25 cellular contexts compared by ENCODE assay signal in the genomic region with DNA sequence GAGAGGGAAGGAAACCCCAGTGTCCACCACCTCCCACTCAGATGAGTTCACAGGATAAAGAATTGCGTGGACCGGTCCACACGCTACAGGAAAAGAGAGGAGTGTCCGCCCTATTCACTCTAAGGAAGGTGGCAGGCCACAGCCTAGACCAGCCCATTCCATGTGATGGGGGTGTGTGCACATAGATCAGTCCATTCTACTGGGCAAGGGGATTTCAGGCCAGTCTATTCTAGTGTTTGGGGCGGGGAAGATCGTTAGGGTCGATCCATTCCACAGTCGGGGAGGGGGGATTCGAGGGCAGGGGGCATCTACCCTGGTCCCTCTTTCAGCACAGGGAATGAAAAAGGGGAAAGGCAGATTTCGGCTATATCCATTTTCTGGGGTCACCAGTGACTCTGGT. TPM values are rescaled to one million over a fixed set of nuclear protein-coding genes. Genes with fewer than 3 reads are reported as not detected.
A peak's percentile ranks its signal among the peaks of the same experiment; 100 is the strongest.
DNase-seq lines count a peak whose midpoint lies in the region; ATAC-seq and TF ChIP-seq lines count a peak whose summit lies in the region.
"Had no signal": no experiment of that assay in that cellular context is flagged by ENCODE, and none has a peak within 500 bp of the region (broad histone marks: within the 10 kb centered on the region; RNA-seq: fewer than 3 reads in every experiment).

No MANE protein-coding gene starts in this region.

- 96% methylated on average over 4 of the region's 10 CpGs for WGBS in mammary epithelial cell (ENCODE audit: low coverage, missing lambda C conversion rate)

- TF ChIP-seq CTCF in OCI-LY7 (conservative IDR thresholded peaks at IDR 0.05; ENCODE audit: low read length) (no peak), mammary epithelial cell (conservative IDR thresholded peaks at IDR 0.05 in 1 of 2, IDR thresholded peaks at IDR 0.05 in 1 of 2; ENCODE audit: extremely low read depth in 1 of 2, insufficient read depth in 1 of 2, low read depth in 1 of 2, low read length in 2 of 2) (no peak), neural progenitor cell (IDR thresholded peaks at IDR 0.05) (no peak)

- H4K20me1 ChIP-seq in OCI-LY7 (ENCODE audit: insufficient read depth, low read length) (no peaks in the 10 kb centered on the region), mammary epithelial cell (ENCODE audit: insufficient read depth, low read length) (no peaks in the 10 kb centered on the region), neural progenitor cell (ENCODE audit: low read depth) (no peaks in the 10 kb centered on the region)

- no peak overlapping the region for H3K4me3 Mint-ChIP-seq in neural progenitor cell
- H3K4me3 Mint-ChIP-seq: activated CD4-positive, alpha-beta T cell treated with anti-CD3 and anti-CD28 coated beads, Interleukin-2, amount 10 ng/mL, durations not matched to agents 24 days and 14 days; activated naive CD8-positive, alpha-beta T cell treated with anti-CD3 and anti-CD28 coated beads, Interleukin-2, amount 10 ng/mL, durations not matched to agents 7 days and 5 days; activated T-cell treated with anti-CD3 and anti-CD28 coated beads, Interleukin-2, amount 50 U/mL, for 24 hours had no signal

- dilution Hi-C loops in mammary epithelial cell (cut with HindIII; ENCODE audit: low sequenced_read_pairs) = no loop called here

- H3K79me2 ChIP-seq in OCI-LY7 (ENCODE audit: insufficient read depth, low read depth, low read length) (no peaks in the 10 kb centered on the region), mammary epithelial cell (ENCODE audit: insufficient read depth, low read length) (no peaks in the 10 kb centered on the region), neural progenitor cell (ENCODE audit: low read depth) (no peaks in the 10 kb centered on the region)

- BruUV-seq in OCI-LY7 (replicated peaks; lab: Mats Ljungman, UMichigan) = no TSS peak
- BruUV-seq in mammary epithelial cell (replicated peaks; lab: Mats Ljungman, UMichigan) = TSS peak; percentile 29

- H3K9me2 ChIP-seq in OCI-LY7 (ENCODE audit: insufficient read depth, low read length) = no peaks in the 10 kb centered on the region

- H3K4me3 ChIP-seq in OCI-LY7 (ENCODE audit: low read depth, low read length, poor library complexity, severe bottlenecking) (no peak overlapping the region), mammary epithelial cell (replicated peaks in 1 of 3; ENCODE audit: insufficient read depth in 1 of 3, low read depth in 2 of 3, low read length in 3 of 3) (no peak overlapping the region), neural progenitor cell (no peak overlapping the region)
- H3K4me3 ChIP-seq: A549, ascending aorta, skin epidermis, transverse colon had no signal

- H3K9ac ChIP-seq in mammary epithelial cell (ENCODE audit: insufficient read depth, low read length) (no peak overlapping the region), neural progenitor cell (no peak overlapping the region)

- POLR2A ChIA-PET in OCI-LY7 (lab: Charles Lee) = no interaction called here

- peaks cover 32% of the 10 kb centered on the region for H3K36me3 ChIP-seq in OCI-LY7 (ENCODE audit: insufficient read depth, low read length)
- no peaks in the 10 kb centered on the region for H3K36me3 ChIP-seq in mammary epithelial cell (ENCODE audit: insufficient read depth, low read length)
- H3K36me3 ChIP-seq in neural progenitor cell = peaks cover 14% of the 10 kb centered on the region

- CTCF ChIA-PET in OCI-LY7 (lab: Charles Lee; ENCODE audit: unreplicated experiment) (no interaction called here), mammary epithelial cell (lab: Charles Lee; ENCODE audit: low non-redundant PET) (no interaction called here)

- H3K4me1 ChIP-seq in OCI-LY7 (ENCODE audit: insufficient read depth, low read length, poor library complexity, severe bottlenecking) (peaks cover 7% of the 10 kb centered on the region), mammary epithelial cell (ENCODE audit: insufficient read depth, low read length) (peaks cover 8% of the 10 kb centered on the region), neural progenitor cell (peaks cover 16% of the 10 kb centered on the region)

- intact Hi-C loops in OCI-LY7 (cut with micrococcal nuclease; ENCODE audit: unreplicated experiment) (no loop called here), mammary epithelial cell (cut with micrococcal nuclease) (no loop called here)

- peaks cover 30% of the 10 kb centered on the region for H3K36me3 Mint-ChIP-seq in neural progenitor cell

- H3K4me1 Mint-ChIP-seq in neural progenitor cell = peaks cover 32% of the 10 kb centered on the region

- DNase-seq in NCI-H82 (lab: John Stamatoyannopoulos, UW) (peak; percentile 33), NCI-H82 treated with DMSO at 0.1 percent for 48 hours (lab: John Stamatoyannopoulos, UW; ENCODE audit: unreplicated experiment) (no peak), OCI-LY7 (ENCODE audit: low spot score) (peak; percentile 21), mammary epithelial cell (no peak), neural progenitor cell (ENCODE audit: low spot score) (no peak), AML-193 (lab: John Stamatoyannopoulos, UW) (no peak), NCI-H1417 treated with DMSO at 0.1 percent for 48 hours (lab: John Stamatoyannopoulos, UW) (no peak)
- DNase-seq: activated CD4-positive, alpha-beta T cell treated with anti-CD3 and anti-CD28 coated beads, Interleukin-2, amount 10 ng/mL, durations not matched to agents 24 days and 14 days; activated gamma-delta T cell; activated naive CD8-positive, alpha-beta T cell treated with anti-CD3 and anti-CD28 coated beads, Interleukin-2, amount 10 ng/mL, durations not matched to agents 7 days and 5 days; activated T-cell treated with anti-CD3 and anti-CD28 coated beads, Interleukin-2, amount 50 U/mL, for 24 hours; central memory CD4-positive, alpha-beta T cell; dermis blood vessel endothelial cell; DND-41; hypothalamus; NCI-H1092; NCI-H187 treated with DMSO at 0.1 percent for 48 hours; transverse colon; WERI-Rb-1 had no signal

- in situ Hi-C loops in mammary epithelial cell (cut with MboI; ENCODE audit: low sequenced_read_pairs in 2 of 2) = no loop called here

- H3K27me3 ChIP-seq in mammary epithelial cell (ENCODE audit: insufficient read depth, low read length) = no peaks in the 10 kb centered on the region
- no peaks in the 10 kb centered on the region for H3K27me3 ChIP-seq in neural progenitor cell
- H3K27me3 ChIP-seq: ascending aorta, transverse colon had no signal

- H3K4me2 ChIP-seq in OCI-LY7 (ENCODE audit: low read length) = no peak overlapping the region
- H3K4me2 ChIP-seq in mammary epithelial cell (ENCODE audit: insufficient read depth, low read depth, low read length) = no peak overlapping the region
- no peak overlapping the region for H3K4me2 ChIP-seq in neural progenitor cell
- H3K4me2 ChIP-seq: A549 had no signal

- peaks cover 6% of the 10 kb centered on the region for H3K27me3 Mint-ChIP-seq in neural progenitor cell (ENCODE audit: insufficient read depth, low read depth)
- H3K27me3 Mint-ChIP-seq: activated T-cell treated with anti-CD3 and anti-CD28 coated beads, Interleukin-2, amount 50 U/mL, for 24 hours had no signal

- no peak overlapping the region for H3K27ac ChIP-seq in OCI-LY7 (ENCODE audit: low read depth, low read length, poor library complexity, severe bottlenecking)
- no peak overlapping the region for H3K27ac ChIP-seq in mammary epithelial cell (ENCODE audit: insufficient read depth, low read depth, low read length)
- no peak overlapping the region for H3K27ac ChIP-seq in neural progenitor cell
- H3K27ac ChIP-seq: A549, ascending aorta, RWPE1, skin epidermis, transverse colon, WERI-Rb-1 had no signal

- H2AFZ ChIP-seq in OCI-LY7 (ENCODE audit: low read length) = no peak overlapping the region
- H2AFZ ChIP-seq in mammary epithelial cell (ENCODE audit: low read depth, low read length) = no peak overlapping the region
- H2AFZ ChIP-seq in neural progenitor cell (replicated peaks) = no peak overlapping the region

- H3F3A ChIP-seq in neural progenitor cell (ENCODE audit: low read depth) = peaks cover 42% of the 10 kb centered on the region

- H3K9me3 ChIP-seq in OCI-LY7 (ENCODE audit: low read length) (no peaks in the 10 kb centered on the region), mammary epithelial cell (replicated peaks; ENCODE audit: insufficient read depth, low read length) (no peaks in the 10 kb centered on the region), neural progenitor cell (ENCODE audit: low read depth) (no peaks in the 10 kb centered on the region)
- H3K9me3 ChIP-seq: A549, ascending aorta, transverse colon had no signal

- no peak for ATAC-seq in GM18870 (IDR thresholded peaks at IDR 0.05; ENCODE audit: unreplicated experiment)
- ATAC-seq: left lobe of liver had no signal

- peak overlapping the region; percentile 62 for H3K27ac Mint-ChIP-seq in neural progenitor cell
- H3K27ac Mint-ChIP-seq: activated CD4-positive, alpha-beta T cell treated with anti-CD3 and anti-CD28 coated beads, Interleukin-2, amount 10 ng/mL, durations not matched to agents 24 days and 14 days; activated naive CD8-positive, alpha-beta T cell treated with anti-CD3 and anti-CD28 coated beads, Interleukin-2, amount 10 ng/mL, durations not matched to agents 7 days and 5 days; activated T-cell treated with anti-CD3 and anti-CD28 coated beads, Interleukin-2, amount 50 U/mL, for 24 hours had no signal

- peaks cover 5% of the 10 kb centered on the region for H3K9me3 Mint-ChIP-seq in neural progenitor cell
- H3K9me3 Mint-ChIP-seq: activated naive CD8-positive, alpha-beta T cell treated with anti-CD3 and anti-CD28 coated beads, Interleukin-2, amount 10 ng/mL, durations not matched to agents 7 days and 5 days; activated T-cell treated with anti-CD3 and anti-CD28 coated beads, Interleukin-2, amount 50 U/mL, for 24 hours had no signal

RNA-seq across cellular contexts. Expression of a gene that starts 7.8 kb away (rescaled TPM):
- 6.0 and 6.8 TPM in 2 replicates for total RNA-seq in OCI-LY7 (2014; rRNA removed; shearing (Covaris generic))
- total RNA-seq in OCI-LY7 (2022) = 17.1 and 18.0 TPM in 2 replicates
- 10 to 100 TPM in 1 of 2 donors, 1 to 10 TPM in 1; 5.3 to 13.4 TPM for total RNA-seq in mammary epithelial cell
- polyA plus RNA-seq in mammary epithelial cell = 3.7 TPM
- 15.5 TPM for polyA minus RNA-seq in mammary epithelial cell
- 4.8 and 10.8 TPM in 2 replicates for total RNA-seq in neural progenitor cell (ENCODE audit: low replicate concordance)

RNA-seq across cellular contexts. Expression of a gene that starts 8.5 kb away (rescaled TPM):
- 14.5 and 21.6 TPM in 2 replicates for total RNA-seq in OCI-LY7 (2014; rRNA removed; shearing (Covaris generic))
- total RNA-seq in OCI-LY7 (2022) (9.2 and 12.3 TPM in 2 replicates), mammary epithelial cell (10 to 100 TPM; 11.0 to 14.3 TPM), neural progenitor cell (ENCODE audit: low replicate concordance) (3.2 and 5.4 TPM in 2 replicates)
- 6.9 TPM for polyA plus RNA-seq in mammary epithelial cell
- 4.6 TPM for polyA minus RNA-seq in mammary epithelial cell

RNA-seq across cellular contexts. Expression of a gene that starts 10.9 kb away (rescaled TPM):
- 4.1 and 6.1 TPM in 2 replicates for total RNA-seq in OCI-LY7 (2014; rRNA removed; shearing (Covaris generic))
- 11.1 and 11.6 TPM in 2 replicates for total RNA-seq in OCI-LY7 (2022)
- 10 to 100 TPM in 1 of 2 donors, 1 to 10 TPM in 1; 6.0 to 13.7 TPM for total RNA-seq in mammary epithelial cell
- 2.7 TPM for polyA plus RNA-seq in mammary epithelial cell
- polyA minus RNA-seq in mammary epithelial cell = 0.52 TPM
- total RNA-seq in neural progenitor cell (ENCODE audit: low replicate concordance) = 2.1 and 15.2 TPM in 2 replicates

RNA-seq across cellular contexts. Expression of a gene that starts 13.9 kb away (rescaled TPM):
- 2.1 and 3.0 TPM in 2 replicates for total RNA-seq in OCI-LY7 (2014; rRNA removed; shearing (Covaris generic))
- total RNA-seq in OCI-LY7 (2022) (11.3 and 13.0 TPM in 2 replicates), mammary epithelial cell (1 to 10 TPM; 1.5 to 8.8 TPM), neural progenitor cell (ENCODE audit: low replicate concordance) (0.49 and 4.5 TPM in 2 replicates)
- polyA plus RNA-seq in mammary epithelial cell = 2.1 TPM
- 2.9 TPM for polyA minus RNA-seq in mammary epithelial cell

RNA-seq across cellular contexts. Expression of a gene that starts 32.8 kb away (rescaled TPM):
- total RNA-seq in OCI-LY7 (2014; rRNA removed; shearing (Covaris generic)) = 3.4 and 6.6 TPM in 2 replicates
- total RNA-seq in OCI-LY7 (2022) (4.0 and 5.4 TPM in 2 replicates), mammary epithelial cell (1 to 10 TPM; 4.2 to 6.1 TPM), neural progenitor cell (ENCODE audit: low replicate concordance) (3.9 and 12.5 TPM in 2 replicates)
- 2.7 TPM for polyA plus RNA-seq in mammary epithelial cell
- polyA minus RNA-seq in mammary epithelial cell = 6.7 TPM

Comparison
In these comparisons a context has a peak if more than half of its experiments do, and no peak if none do; other contexts are left out.
1. DNase-seq: peak in NCI-H82 (single experiment) and OCI-LY7 (single experiment); none in NCI-H82 treated with DMSO at 0.1 percent for 48 hours (single experiment), mammary epithelial cell (single experiment), neural progenitor cell (single experiment), AML-193 (0 of 2) and NCI-H1417 treated with DMSO at 0.1 percent for 48 hours (single experiment).